32 cellular contexts compared by ENCODE assay signal in the genomic region with DNA sequence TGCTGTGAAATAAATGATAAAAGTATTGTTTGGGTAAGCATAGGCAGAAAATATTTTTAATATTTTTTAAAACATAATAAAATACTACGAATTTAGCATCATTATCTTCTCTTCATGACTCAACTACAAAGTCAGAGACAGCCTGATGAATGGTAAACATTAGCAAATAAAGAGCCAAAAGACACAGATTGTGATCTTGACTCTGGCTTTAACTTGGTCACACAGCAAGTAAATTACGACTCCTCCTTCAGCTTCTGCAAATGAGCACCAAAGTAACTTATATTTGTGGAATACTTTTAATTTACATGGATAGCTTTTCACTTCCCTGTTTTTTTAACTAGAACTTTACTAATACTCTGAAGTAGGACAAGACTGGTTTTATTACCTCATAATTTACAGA.
A peak's percentile ranks its signal among the peaks of the same experiment; 100 is the strongest.
DNase-seq lines count a peak whose midpoint lies in the region; ATAC-seq and TF ChIP-seq lines count a peak whose summit lies in the region.
"Had no signal": no experiment of that assay in that cellular context is flagged by ENCODE, and none has a peak within 500 bp of the region (broad histone marks: within the 10 kb centered on the region; RNA-seq: fewer than 3 reads in every experiment).

No MANE protein-coding gene starts in this region.

- H3K36me3 ChIP-seq in heart left ventricle: no peaks in the 10 kb centered on the region
- H3K36me3 ChIP-seq in adipocyte (ENCODE audit: control insufficient read depth, insufficient read depth, low read length, severe bottlenecking): no peaks in the 10 kb centered on the region
- no peaks in the 10 kb centered on the region for H3K36me3 ChIP-seq in hepatocyte (replicated peaks; ENCODE audit: insufficient read depth, low read depth)
- H3K36me3 ChIP-seq in uterus: no peaks in the 10 kb centered on the region
- H3K36me3 ChIP-seq: gastroesophageal sphincter, right lobe of liver, WERI-Rb-1 had no signal

- no peak for TF ChIP-seq CTCF in heart left ventricle (IDR thresholded peaks at IDR 0.05)
- TF ChIP-seq CTCF in hepatocyte (IDR thresholded peaks at IDR 0.05; ENCODE audit: poor library complexity): no peak
- no peak for TF ChIP-seq CTCF in uterus (IDR thresholded peaks at IDR 0.05)

- no peak overlapping the region for H2AFZ ChIP-seq in hepatocyte

- WGBS in right cardiac atrium: 56% methylated on average over 2 of the region's 2 CpGs
- 50 to 76% (median 61%) methylated on average over 2 of the region's 2 CpGs for WGBS in heart left ventricle, 4 donors
- 53% methylated on average over 2 of the region's 2 CpGs for WGBS in hepatocyte (ENCODE audit: low lambda C conversion rate, missing lambda C conversion rate)

- H3K9me3 ChIP-seq in right cardiac atrium (ENCODE audit: control insufficient read depth, low read length): no peaks in the 10 kb centered on the region
- no peaks in the 10 kb centered on the region for H3K9me3 ChIP-seq in heart left ventricle
- H3K9me3 ChIP-seq in adipocyte (ENCODE audit: control insufficient read depth, low read length): no peaks in the 10 kb centered on the region
- H3K9me3 ChIP-seq in hepatocyte (ENCODE audit: low read depth): no peaks in the 10 kb centered on the region
- H3K9me3 ChIP-seq in uterus: no peaks in the 10 kb centered on the region
- H3K9me3 ChIP-seq: gastroesophageal sphincter, right lobe of liver had no signal

- DNase-seq in right cardiac atrium: no peak
- no peak for DNase-seq in heart left ventricle
- DNase-seq in adipocyte (ENCODE audit: low read depth): no peak
- DNase-seq in hepatocyte (ENCODE audit: low spot score): no peak
- DNase-seq in uterus: no peak
- DNase-seq in stimulated activated CD8-positive, alpha-beta memory T cell treated with anti-CD3 and anti-CD28 coated beads, Interleukin-4, amount 100 ng/mL, for 48 hours: no peak
- no peak for DNase-seq in DMS153 treated with DMSO at 0.1 percent for 48 hours (lab: John Stamatoyannopoulos, UW; ENCODE audit: unreplicated experiment)
- no peak for DNase-seq in NCI-H1417 (lab: John Stamatoyannopoulos, UW)
- DNase-seq: activated CD4-positive, alpha-beta T cell treated with anti-CD3 and anti-CD28 coated beads for 4 hours; activated CD8-positive, alpha-beta memory T cell treated with anti-CD3 and anti-CD28 coated beads for 24 hours; activated effector memory CD4-positive, alpha-beta T cell treated with Interleukin-2 at 50 U/mL for 16 hours; CD4-positive, CD25-positive, alpha-beta regulatory T cell; central memory CD4-positive, alpha-beta T cell; dermis blood vessel endothelial cell; EL; endodermal cell; H9; hippocampal formation; Kasumi-1; MV-4-11; NCI-H1436 treated with DMSO at 0.1 percent for 48 hours; NCI-H226; posterior cingulate gyrus; right lobe of liver; SHP77; stimulated activated naive CD8-positive, alpha-beta T cell treated with anti-CD3 and anti-CD28 coated beads, Interleukin-15, amount 100 ng/mL, for 72 hours; T1000; WERI-Rb-1 had no signal

- TF ChIP-seq POLR2A in heart left ventricle (IDR thresholded peaks at IDR 0.05) (no peak), uterus (IDR thresholded peaks at IDR 0.05) (no peak)

- H3K79me2 ChIP-seq in hepatocyte: no peaks in the 10 kb centered on the region

- H3K4me2 ChIP-seq in hepatocyte: peak overlapping the region; percentile 39

- no peak overlapping the region for H3K9ac ChIP-seq in adipocyte (ENCODE audit: low read length)

- no peaks in the 10 kb centered on the region for H3K4me1 ChIP-seq in right cardiac atrium (ENCODE audit: control insufficient read depth, insufficient read depth, low read length)
- H3K4me1 ChIP-seq in heart left ventricle: peaks cover 0 to 23% (median 13%) of the 10 kb centered on the region in 12 donors
- peaks cover 5% of the 10 kb centered on the region for H3K4me1 ChIP-seq in adipocyte (ENCODE audit: control insufficient read depth, insufficient read depth, low read length)
- H3K4me1 ChIP-seq in hepatocyte (ENCODE audit: insufficient read depth): no peaks in the 10 kb centered on the region
- H3K4me1 ChIP-seq in uterus: no peaks in the 10 kb centered on the region
- H3K4me1 ChIP-seq: right lobe of liver had no signal

- H3K27me3 ChIP-seq in right cardiac atrium (ENCODE audit: control insufficient read depth, insufficient read depth): no peaks in the 10 kb centered on the region
- no peaks in the 10 kb centered on the region for H3K27me3 ChIP-seq in heart left ventricle
- H3K27me3 ChIP-seq in adipocyte (replicated peaks; ENCODE audit: control insufficient read depth, insufficient read depth, low read length): no peaks in the 10 kb centered on the region
- H3K27me3 ChIP-seq in hepatocyte: no peaks in the 10 kb centered on the region
- no peaks in the 10 kb centered on the region for H3K27me3 ChIP-seq in uterus
- H3K27me3 ChIP-seq: gastroesophageal sphincter, right lobe of liver had no signal

- no peak overlapping the region for H3K27ac ChIP-seq in right cardiac atrium (ENCODE audit: low read length)
- H3K27ac ChIP-seq in heart left ventricle: no peak overlapping the region
- peak overlapping the region; percentile 4 for H3K27ac ChIP-seq in hepatocyte
- peak overlapping the region; percentile 15 to 16 for H3K27ac ChIP-seq in uterus
- H3K27ac ChIP-seq: gastroesophageal sphincter, right lobe of liver, WERI-Rb-1 had no signal

- no peaks in the 10 kb centered on the region for H4K20me1 ChIP-seq in hepatocyte (ENCODE audit: insufficient read depth, poor library complexity, severe bottlenecking)

- H3K9me2 ChIP-seq in hepatocyte (replicated peaks; ENCODE audit: insufficient read depth): no peaks in the 10 kb centered on the region

- intact Hi-C loops in right cardiac atrium (cut with DNase I) (no loop called here), heart left ventricle (cut with DNase I) (no loop called here), uterus (cut with DNase I; ENCODE audit: low total_unique reads) (no loop called here)

- ATAC-seq in right cardiac atrium: no peak
- no peak for ATAC-seq in heart left ventricle
- ATAC-seq: esophagus mucosa; gastroesophageal sphincter; HepG2; Panc1; right lobe of liver; stimulated activated naive CD8-positive, alpha-beta T cell treated with anti-CD3 and anti-CD28 coated beads, Interleukin-15, amount 100 ng/mL, for 72 hours had no signal

- H3K4me3 ChIP-seq in right cardiac atrium (ENCODE audit: low read length): peak overlapping the region; percentile 47
- H3K4me3 ChIP-seq in heart left ventricle: peak overlapping the region in 2 of 12 donors; percentile 28 to 38
- peak overlapping the region; percentile 43 for H3K4me3 ChIP-seq in adipocyte (ENCODE audit: low read length)
- no peak overlapping the region for H3K4me3 ChIP-seq in hepatocyte
- no peak overlapping the region for H3K4me3 ChIP-seq in uterus
- H3K4me3 ChIP-seq: gastroesophageal sphincter, right lobe of liver had no signal

Comparison
In these comparisons a context has a peak if more than half of its experiments do, and no peak if none do; other contexts are left out.
1. H3K27ac ChIP-seq: peak in hepatocyte (single experiment) and uterus (2 of 2); none in right cardiac atrium (single experiment) and heart left ventricle (0 of 12).
2. H3K4me3 ChIP-seq: peak in right cardiac atrium (single experiment) and adipocyte (single experiment); none in hepatocyte (single experiment) and uterus (0 of 2).